9 cellular contexts compared by ENCODE assay signal in genomic region chr6:46014054-46014453, GRCh38. TPM values are rescaled to one million over a fixed set of nuclear protein-coding genes. Genes with fewer than 3 reads are reported as not detected.
DNase-seq lines count a peak whose midpoint lies in the region; TF ChIP-seq lines count a peak whose summit lies in the region.
"Had no signal": no experiment of that assay in that cellular context is flagged by ENCODE, and none has a peak within 500 bp of the region (broad histone marks: within the 10 kb centered on the region; RNA-seq: fewer than 3 reads in every experiment).

No MANE protein-coding gene starts in this region.

- no peak for TF ChIP-seq EP300 in transverse colon (IDR thresholded peaks at IDR 0.05; ENCODE audit: low read depth)

- H3K4me1 ChIP-seq in mucosa of rectum (ENCODE audit: control insufficient read depth in 2 of 2, insufficient read depth in 2 of 2, low read length in 2 of 2) = peaks cover 22 to 34% of the 10 kb centered on the region in 2 donors
- H3K4me1 ChIP-seq in transverse colon = peaks cover 4 to 60% (median 18%) of the 10 kb centered on the region in 4 donors

- H3K4me1 Mint-ChIP-seq in activated naive CD4-positive, alpha-beta T cell treated with anti-CD3 and anti-CD28 coated beads, Interleukin-2, amount 50 U/mL, for 24 hours = peaks cover 59% of the 10 kb centered on the region

- H3K27me3 ChIP-seq in mucosa of rectum (ENCODE audit: control insufficient read depth in 2 of 2, insufficient read depth in 2 of 2, low read length in 2 of 2) (peaks cover 0 to 2% of the 10 kb centered on the region in 2 donors), transverse colon (peaks cover 36% of the 10 kb centered on the region)

- no peak for DNase-seq in activated naive CD4-positive, alpha-beta T cell (lab: John Stamatoyannopoulos, UW)
- DNase-seq in central memory CD4-positive, alpha-beta T cell = peak; percentile 55
- no peak for DNase-seq in transverse colon
- DNase-seq in midbrain (lab: John Stamatoyannopoulos, UW) = no peak
- DNase-seq in GM03348 (ENCODE audit: low spot score) = no peak
- DNase-seq in DMS153 (lab: John Stamatoyannopoulos, UW) = no peak
- DNase-seq: NCI-H1092 had no signal

- no peaks in the 10 kb centered on the region for H3K9me3 Mint-ChIP-seq in activated naive CD4-positive, alpha-beta T cell treated with anti-CD3 and anti-CD28 coated beads, Interleukin-2, amount 50 U/mL, for 24 hours

- H3K9me3 ChIP-seq in mucosa of rectum (ENCODE audit: control insufficient read depth in 2 of 2, low read length in 2 of 2) (no peaks in the 10 kb centered on the region), transverse colon (no peaks in the 10 kb centered on the region)

- H3K27ac ChIP-seq in mucosa of rectum (ENCODE audit: low read depth in 2 of 2, low read length in 2 of 2) = peak overlapping the region; percentile 83 to 90
- H3K27ac ChIP-seq in transverse colon = peak overlapping the region; percentile 77 to 91 (median 81)

- H3K4me3 Mint-ChIP-seq in activated naive CD4-positive, alpha-beta T cell treated with anti-CD3 and anti-CD28 coated beads, Interleukin-2, amount 50 U/mL, for 24 hours = peak overlapping the region; percentile 91

- intact Hi-C loops in transverse colon (cut with DNase I; ENCODE audit: low total_unique reads) = no loop called here

- no peak overlapping the region for H3K27ac Mint-ChIP-seq in activated naive CD4-positive, alpha-beta T cell treated with anti-CD3 and anti-CD28 coated beads, Interleukin-2, amount 50 U/mL, for 24 hours

- 74 to 82% methylated on average over 2 of the region's 2 CpGs for WGBS in transverse colon (ENCODE audit: low coverage in 1 of 2), 2 donors

- H3K27me3 Mint-ChIP-seq in activated naive CD4-positive, alpha-beta T cell treated with anti-CD3 and anti-CD28 coated beads, Interleukin-2, amount 50 U/mL, for 24 hours = peaks cover 9% of the 10 kb centered on the region

- peak overlapping the region; percentile 65 to 79 for H3K4me3 ChIP-seq in mucosa of rectum (ENCODE audit: low read length in 2 of 2)
- H3K4me3 ChIP-seq in transverse colon = peak overlapping the region in 3 of 4 donors; percentile 50 to 77 (median 53)

- no peak for TF ChIP-seq CTCF in transverse colon (IDR thresholded peaks at IDR 0.05)

- peak overlapping the region; percentile 78 to 87 for H3K9ac ChIP-seq in mucosa of rectum (ENCODE audit: low read depth in 1 of 2, low read length in 2 of 2)

- in situ Hi-C loops in transverse colon (cut with MboI; ENCODE audit: low pct_ligation_motif_present in 1 of 4, low pct_unique_long_range_greater_than_20kb in 1 of 4, low sequenced_read_pairs in 3 of 4) = no loop called here

- no peaks in the 10 kb centered on the region for H3K36me3 Mint-ChIP-seq in activated naive CD4-positive, alpha-beta T cell treated with anti-CD3 and anti-CD28 coated beads, Interleukin-2, amount 50 U/mL, for 24 hours

- no peak for TF ChIP-seq POLR2A in transverse colon (IDR thresholded peaks at IDR 0.05)

- H3K36me3 ChIP-seq in mucosa of rectum (ENCODE audit: control insufficient read depth in 2 of 2, insufficient read depth in 2 of 2, low read length in 2 of 2) (no peaks in the 10 kb centered on the region), transverse colon (no peaks in the 10 kb centered on the region)

RNA-seq across cellular contexts. Expression of gene CLIC5, which starts 1.6 kb away (rescaled TPM):
- 100 to 1,000 TPM in 3 of 4 donors, 1 to 10 TPM in 1; 5.0 to 222 (median 149) TPM for total RNA-seq in transverse colon
